ENCODE assay signal across 1 cellular context in the genomic region with DNA sequence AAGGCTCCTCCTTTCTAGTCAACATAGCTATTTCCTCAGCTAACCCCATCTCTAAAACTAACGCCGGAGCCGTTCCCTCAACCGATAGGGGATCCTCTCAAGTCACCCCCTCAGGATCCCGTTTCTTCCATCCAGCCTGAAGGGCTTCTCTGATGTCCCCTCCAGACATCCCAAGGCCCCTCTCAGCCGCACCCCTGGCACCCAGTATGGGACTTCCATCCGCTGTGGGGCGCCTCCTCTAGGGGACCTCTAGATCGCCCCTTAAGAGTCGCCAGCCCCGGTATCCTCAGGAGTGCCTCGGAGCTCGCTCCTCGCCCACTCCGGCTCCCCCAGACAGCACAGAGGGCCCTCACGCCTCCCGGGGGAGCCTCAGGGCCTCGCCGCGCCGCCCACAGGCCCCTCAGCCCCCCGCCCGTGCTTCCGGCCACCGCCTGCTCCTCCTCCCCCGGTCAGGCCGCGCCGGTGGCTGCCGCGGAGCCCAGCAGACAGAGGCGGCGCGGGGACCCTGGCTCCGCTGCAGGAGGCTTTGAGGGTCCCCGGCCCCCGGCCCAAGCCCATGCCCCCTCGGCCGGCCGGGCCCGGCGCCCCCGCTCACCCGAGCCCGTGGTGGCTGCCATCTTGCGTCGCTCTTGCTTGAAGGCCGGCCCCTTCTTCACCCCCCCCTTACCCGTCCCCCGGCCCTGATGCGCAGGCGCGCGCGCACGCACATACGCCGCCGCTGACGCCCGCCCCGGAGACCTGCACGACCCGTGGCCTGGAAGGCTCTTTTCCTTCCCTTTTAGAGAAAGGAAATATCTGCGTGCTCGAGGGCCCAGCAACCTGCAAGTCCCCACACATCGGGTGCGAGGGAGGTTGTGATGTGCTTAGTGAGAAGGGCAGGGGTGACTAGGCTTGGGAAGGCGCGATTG.
A peak's percentile ranks its signal among the peaks of the same experiment; 100 is the strongest.
TF ChIP-seq lines count a peak whose summit lies in the region.

TSS of gene UBE2V1 (minus strand) at position 639 of the 908 bp plus-strand sequence. CDS start at position 617, 22 bp downstream.

TF ChIP-seq in K562, 482 proteins besides CTCF, POLR2A, EP300 and RAD21 (continued from another document and continues in another):
- TF ChIP-seq, protein P1, sequence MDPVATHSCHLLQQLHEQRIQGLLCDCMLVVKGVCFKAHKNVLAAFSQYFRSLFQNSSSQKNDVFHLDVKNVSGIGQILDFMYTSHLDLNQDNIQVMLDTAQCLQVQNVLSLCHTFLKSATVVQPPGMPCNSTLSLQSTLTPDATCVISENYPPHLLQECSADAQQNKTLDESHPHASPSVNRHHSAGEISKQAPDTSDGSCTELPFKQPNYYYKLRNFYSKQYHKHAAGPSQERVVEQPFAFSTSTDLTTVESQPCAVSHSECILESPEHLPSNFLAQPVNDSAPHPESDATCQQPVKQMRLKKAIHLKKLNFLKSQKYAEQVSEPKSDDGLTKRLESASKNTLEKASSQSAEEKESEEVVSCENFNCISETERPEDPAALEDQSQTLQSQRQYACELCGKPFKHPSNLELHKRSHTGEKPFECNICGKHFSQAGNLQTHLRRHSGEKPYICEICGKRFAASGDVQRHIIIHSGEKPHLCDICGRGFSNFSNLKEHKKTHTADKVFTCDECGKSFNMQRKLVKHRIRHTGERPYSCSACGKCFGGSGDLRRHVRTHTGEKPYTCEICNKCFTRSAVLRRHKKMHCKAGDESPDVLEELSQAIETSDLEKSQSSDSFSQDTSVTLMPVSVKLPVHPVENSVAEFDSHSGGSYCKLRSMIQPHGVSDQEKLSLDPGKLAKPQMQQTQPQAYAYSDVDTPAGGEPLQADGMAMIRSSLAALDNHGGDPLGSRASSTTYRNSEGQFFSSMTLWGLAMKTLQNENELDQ (CRISPR knock-in tag; IDR thresholded peaks at IDR 0.05; ENCODE audit: borderline replicate concordance): no peak; the same call in 1 of the 2 replicates
- TF ChIP-seq, protein P2, sequence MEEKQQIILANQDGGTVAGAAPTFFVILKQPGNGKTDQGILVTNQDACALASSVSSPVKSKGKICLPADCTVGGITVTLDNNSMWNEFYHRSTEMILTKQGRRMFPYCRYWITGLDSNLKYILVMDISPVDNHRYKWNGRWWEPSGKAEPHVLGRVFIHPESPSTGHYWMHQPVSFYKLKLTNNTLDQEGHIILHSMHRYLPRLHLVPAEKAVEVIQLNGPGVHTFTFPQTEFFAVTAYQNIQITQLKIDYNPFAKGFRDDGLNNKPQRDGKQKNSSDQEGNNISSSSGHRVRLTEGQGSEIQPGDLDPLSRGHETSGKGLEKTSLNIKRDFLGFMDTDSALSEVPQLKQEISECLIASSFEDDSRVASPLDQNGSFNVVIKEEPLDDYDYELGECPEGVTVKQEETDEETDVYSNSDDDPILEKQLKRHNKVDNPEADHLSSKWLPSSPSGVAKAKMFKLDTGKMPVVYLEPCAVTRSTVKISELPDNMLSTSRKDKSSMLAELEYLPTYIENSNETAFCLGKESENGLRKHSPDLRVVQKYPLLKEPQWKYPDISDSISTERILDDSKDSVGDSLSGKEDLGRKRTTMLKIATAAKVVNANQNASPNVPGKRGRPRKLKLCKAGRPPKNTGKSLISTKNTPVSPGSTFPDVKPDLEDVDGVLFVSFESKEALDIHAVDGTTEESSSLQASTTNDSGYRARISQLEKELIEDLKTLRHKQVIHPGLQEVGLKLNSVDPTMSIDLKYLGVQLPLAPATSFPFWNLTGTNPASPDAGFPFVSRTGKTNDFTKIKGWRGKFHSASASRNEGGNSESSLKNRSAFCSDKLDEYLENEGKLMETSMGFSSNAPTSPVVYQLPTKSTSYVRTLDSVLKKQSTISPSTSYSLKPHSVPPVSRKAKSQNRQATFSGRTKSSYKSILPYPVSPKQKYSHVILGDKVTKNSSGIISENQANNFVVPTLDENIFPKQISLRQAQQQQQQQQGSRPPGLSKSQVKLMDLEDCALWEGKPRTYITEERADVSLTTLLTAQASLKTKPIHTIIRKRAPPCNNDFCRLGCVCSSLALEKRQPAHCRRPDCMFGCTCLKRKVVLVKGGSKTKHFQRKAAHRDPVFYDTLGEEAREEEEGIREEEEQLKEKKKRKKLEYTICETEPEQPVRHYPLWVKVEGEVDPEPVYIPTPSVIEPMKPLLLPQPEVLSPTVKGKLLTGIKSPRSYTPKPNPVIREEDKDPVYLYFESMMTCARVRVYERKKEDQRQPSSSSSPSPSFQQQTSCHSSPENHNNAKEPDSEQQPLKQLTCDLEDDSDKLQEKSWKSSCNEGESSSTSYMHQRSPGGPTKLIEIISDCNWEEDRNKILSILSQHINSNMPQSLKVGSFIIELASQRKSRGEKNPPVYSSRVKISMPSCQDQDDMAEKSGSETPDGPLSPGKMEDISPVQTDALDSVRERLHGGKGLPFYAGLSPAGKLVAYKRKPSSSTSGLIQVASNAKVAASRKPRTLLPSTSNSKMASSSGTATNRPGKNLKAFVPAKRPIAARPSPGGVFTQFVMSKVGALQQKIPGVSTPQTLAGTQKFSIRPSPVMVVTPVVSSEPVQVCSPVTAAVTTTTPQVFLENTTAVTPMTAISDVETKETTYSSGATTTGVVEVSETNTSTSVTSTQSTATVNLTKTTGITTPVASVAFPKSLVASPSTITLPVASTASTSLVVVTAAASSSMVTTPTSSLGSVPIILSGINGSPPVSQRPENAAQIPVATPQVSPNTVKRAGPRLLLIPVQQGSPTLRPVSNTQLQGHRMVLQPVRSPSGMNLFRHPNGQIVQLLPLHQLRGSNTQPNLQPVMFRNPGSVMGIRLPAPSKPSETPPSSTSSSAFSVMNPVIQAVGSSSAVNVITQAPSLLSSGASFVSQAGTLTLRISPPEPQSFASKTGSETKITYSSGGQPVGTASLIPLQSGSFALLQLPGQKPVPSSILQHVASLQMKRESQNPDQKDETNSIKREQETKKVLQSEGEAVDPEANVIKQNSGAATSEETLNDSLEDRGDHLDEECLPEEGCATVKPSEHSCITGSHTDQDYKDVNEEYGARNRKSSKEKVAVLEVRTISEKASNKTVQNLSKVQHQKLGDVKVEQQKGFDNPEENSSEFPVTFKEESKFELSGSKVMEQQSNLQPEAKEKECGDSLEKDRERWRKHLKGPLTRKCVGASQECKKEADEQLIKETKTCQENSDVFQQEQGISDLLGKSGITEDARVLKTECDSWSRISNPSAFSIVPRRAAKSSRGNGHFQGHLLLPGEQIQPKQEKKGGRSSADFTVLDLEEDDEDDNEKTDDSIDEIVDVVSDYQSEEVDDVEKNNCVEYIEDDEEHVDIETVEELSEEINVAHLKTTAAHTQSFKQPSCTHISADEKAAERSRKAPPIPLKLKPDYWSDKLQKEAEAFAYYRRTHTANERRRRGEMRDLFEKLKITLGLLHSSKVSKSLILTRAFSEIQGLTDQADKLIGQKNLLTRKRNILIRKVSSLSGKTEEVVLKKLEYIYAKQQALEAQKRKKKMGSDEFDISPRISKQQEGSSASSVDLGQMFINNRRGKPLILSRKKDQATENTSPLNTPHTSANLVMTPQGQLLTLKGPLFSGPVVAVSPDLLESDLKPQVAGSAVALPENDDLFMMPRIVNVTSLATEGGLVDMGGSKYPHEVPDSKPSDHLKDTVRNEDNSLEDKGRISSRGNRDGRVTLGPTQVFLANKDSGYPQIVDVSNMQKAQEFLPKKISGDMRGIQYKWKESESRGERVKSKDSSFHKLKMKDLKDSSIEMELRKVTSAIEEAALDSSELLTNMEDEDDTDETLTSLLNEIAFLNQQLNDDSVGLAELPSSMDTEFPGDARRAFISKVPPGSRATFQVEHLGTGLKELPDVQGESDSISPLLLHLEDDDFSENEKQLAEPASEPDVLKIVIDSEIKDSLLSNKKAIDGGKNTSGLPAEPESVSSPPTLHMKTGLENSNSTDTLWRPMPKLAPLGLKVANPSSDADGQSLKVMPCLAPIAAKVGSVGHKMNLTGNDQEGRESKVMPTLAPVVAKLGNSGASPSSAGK (IDR thresholded peaks at IDR 0.05): peak; percentile 74
- TF ChIP-seq NBN (IDR thresholded peaks at IDR 0.05; ENCODE audit: low read depth): 0 out of 2 replicates have a peak, but pooled peaks have one; percentile 36
- peak; percentile 73 for TF ChIP-seq KDM5B (IDR thresholded peaks at IDR 0.05; ENCODE audit: insufficient replicate concordance, low read depth, low read length)
- TF ChIP-seq, protein P3, sequence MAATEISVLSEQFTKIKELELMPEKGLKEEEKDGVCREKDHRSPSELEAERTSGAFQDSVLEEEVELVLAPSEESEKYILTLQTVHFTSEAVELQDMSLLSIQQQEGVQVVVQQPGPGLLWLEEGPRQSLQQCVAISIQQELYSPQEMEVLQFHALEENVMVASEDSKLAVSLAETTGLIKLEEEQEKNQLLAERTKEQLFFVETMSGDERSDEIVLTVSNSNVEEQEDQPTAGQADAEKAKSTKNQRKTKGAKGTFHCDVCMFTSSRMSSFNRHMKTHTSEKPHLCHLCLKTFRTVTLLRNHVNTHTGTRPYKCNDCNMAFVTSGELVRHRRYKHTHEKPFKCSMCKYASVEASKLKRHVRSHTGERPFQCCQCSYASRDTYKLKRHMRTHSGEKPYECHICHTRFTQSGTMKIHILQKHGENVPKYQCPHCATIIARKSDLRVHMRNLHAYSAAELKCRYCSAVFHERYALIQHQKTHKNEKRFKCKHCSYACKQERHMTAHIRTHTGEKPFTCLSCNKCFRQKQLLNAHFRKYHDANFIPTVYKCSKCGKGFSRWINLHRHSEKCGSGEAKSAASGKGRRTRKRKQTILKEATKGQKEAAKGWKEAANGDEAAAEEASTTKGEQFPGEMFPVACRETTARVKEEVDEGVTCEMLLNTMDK (IDR thresholded peaks at IDR 0.05; ENCODE audit: borderline replicate concordance, insufficient read depth, low read depth, low read length, poor library complexity, severe bottlenecking): peak; percentile 87
- TF ChIP-seq, protein P4, sequence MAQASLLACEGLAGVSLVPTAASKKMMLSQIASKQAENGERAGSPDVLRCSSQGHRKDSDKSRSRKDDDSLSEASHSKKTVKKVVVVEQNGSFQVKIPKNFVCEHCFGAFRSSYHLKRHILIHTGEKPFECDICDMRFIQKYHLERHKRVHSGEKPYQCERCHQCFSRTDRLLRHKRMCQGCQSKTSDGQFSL (CRISPR knock-in tag; IDR thresholded peaks at IDR 0.05): peak; percentile 89
- TF ChIP-seq, protein P4 (tag; IDR thresholded peaks at IDR 0.05): peak in 1 of 2 experiments; percentile 72; a peak in 2 of 4 replicates
- no peak for TF ChIP-seq ADNP (tag; IDR thresholded peaks at IDR 0.05)
- TF ChIP-seq ETV6 (IDR thresholded peaks at IDR 0.05; ENCODE audit: borderline replicate concordance in 1 of 2, low read depth in 2 of 2, low read length in 1 of 2): no peak
- 0 out of 2 replicates have a peak, but pooled peaks have one; percentile 45 for TF ChIP-seq ETV6 (CRISPR knock-in tag; IDR thresholded peaks at IDR 0.05; ENCODE audit: borderline replicate concordance)
- TF ChIP-seq NR2C2 (CRISPR knock-in tag; IDR thresholded peaks at IDR 0.05): no peak
- peak; percentile 58 for TF ChIP-seq NR2C2 (tag; IDR thresholded peaks at IDR 0.05)
- peak; percentile 74 for TF ChIP-seq TBP (optimal IDR thresholded peaks at IDR 0.05; ENCODE audit: low read depth, low read length)
- peak in 1 of 2 experiments; percentile 28; a peak in 1 of 4 replicates for TF ChIP-seq HDAC1 (IDR thresholded peaks at IDR 0.05)
- no peak for TF ChIP-seq TCF7L2 (IDR thresholded peaks at IDR 0.05; ENCODE audit: low read depth, low read length)
- TF ChIP-seq HMGXB4 (CRISPR knock-in tag; IDR thresholded peaks at IDR 0.05): no peak
- TF ChIP-seq, protein P5, sequence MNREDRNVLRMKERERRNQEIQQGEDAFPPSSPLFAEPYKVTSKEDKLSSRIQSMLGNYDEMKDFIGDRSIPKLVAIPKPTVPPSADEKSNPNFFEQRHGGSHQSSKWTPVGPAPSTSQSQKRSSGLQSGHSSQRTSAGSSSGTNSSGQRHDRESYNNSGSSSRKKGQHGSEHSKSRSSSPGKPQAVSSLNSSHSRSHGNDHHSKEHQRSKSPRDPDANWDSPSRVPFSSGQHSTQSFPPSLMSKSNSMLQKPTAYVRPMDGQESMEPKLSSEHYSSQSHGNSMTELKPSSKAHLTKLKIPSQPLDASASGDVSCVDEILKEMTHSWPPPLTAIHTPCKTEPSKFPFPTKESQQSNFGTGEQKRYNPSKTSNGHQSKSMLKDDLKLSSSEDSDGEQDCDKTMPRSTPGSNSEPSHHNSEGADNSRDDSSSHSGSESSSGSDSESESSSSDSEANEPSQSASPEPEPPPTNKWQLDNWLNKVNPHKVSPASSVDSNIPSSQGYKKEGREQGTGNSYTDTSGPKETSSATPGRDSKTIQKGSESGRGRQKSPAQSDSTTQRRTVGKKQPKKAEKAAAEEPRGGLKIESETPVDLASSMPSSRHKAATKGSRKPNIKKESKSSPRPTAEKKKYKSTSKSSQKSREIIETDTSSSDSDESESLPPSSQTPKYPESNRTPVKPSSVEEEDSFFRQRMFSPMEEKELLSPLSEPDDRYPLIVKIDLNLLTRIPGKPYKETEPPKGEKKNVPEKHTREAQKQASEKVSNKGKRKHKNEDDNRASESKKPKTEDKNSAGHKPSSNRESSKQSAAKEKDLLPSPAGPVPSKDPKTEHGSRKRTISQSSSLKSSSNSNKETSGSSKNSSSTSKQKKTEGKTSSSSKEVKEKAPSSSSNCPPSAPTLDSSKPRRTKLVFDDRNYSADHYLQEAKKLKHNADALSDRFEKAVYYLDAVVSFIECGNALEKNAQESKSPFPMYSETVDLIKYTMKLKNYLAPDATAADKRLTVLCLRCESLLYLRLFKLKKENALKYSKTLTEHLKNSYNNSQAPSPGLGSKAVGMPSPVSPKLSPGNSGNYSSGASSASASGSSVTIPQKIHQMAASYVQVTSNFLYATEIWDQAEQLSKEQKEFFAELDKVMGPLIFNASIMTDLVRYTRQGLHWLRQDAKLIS (CRISPR knock-in tag; IDR thresholded peaks at IDR 0.05): peak; percentile 82; the same call in 1 of the 2 replicates
- peak; percentile 66; the same call in 1 of the 2 replicates for TF ChIP-seq GTF2E2 (tag; IDR thresholded peaks at IDR 0.05)
- TF ChIP-seq HDAC2 (IDR thresholded peaks at IDR 0.05): no peak
- no peak for TF ChIP-seq ZNF253 (CRISPR knock-in tag; conservative IDR thresholded peaks at IDR 0.05)
- TF ChIP-seq PHF8 (IDR thresholded peaks at IDR 0.05; ENCODE audit: borderline replicate concordance, low read length): peak; percentile 91; the same call in 1 of the 2 replicates
- TF ChIP-seq HCFC1 (IDR thresholded peaks at IDR 0.05; ENCODE audit: low read depth, low read length): peak; percentile 8; the same call in 1 of the 2 replicates
- peak; percentile 50 to 84; a peak in 2 of 4 replicates for TF ChIP-seq SIN3A (IDR thresholded peaks at IDR 0.05; ENCODE audit: borderline replicate concordance in 2 of 2, control insufficient read depth in 1 of 2, low read depth in 2 of 2, low read length in 2 of 2)
- peak; percentile 56; the same call in 1 of the 2 replicates for TF ChIP-seq POLR2AphosphoS2 (IDR thresholded peaks at IDR 0.05; ENCODE audit: low read length)
- TF ChIP-seq RBM15 (IDR thresholded peaks at IDR 0.05; ENCODE audit: insufficient read depth, low read length): no peak
- no peak for TF ChIP-seq SMC3 (conservative IDR thresholded peaks at IDR 0.05; ENCODE audit: insufficient read depth, low read depth, low read length)
- TF ChIP-seq PML (IDR thresholded peaks at IDR 0.05; ENCODE audit: low read length): 0 out of 2 replicates have a peak, but pooled peaks have one; percentile 15
